Comparison of ENCODE assay signal across 22 cellular contexts in genomic region chr12:122250047-122250446, GRCh38. TPM values are rescaled to one million over a fixed set of nuclear protein-coding genes. Genes with fewer than 3 reads are reported as not detected.
"Had no signal": no experiment of that assay in that cellular context is flagged by ENCODE, and none has a peak within 500 bp of the region (broad histone marks: within the 10 kb centered on the region; RNA-seq: fewer than 3 reads in every experiment).

No MANE protein-coding gene starts in this region.

- H3K9me3 Mint-ChIP-seq: activated CD4-positive, alpha-beta T cell treated with anti-CD3 and anti-CD28 coated beads, Interleukin-2, amount 10 ng/mL, durations not matched to agents 7 days and 5 days; activated naive CD4-positive, alpha-beta T cell treated with anti-CD3 and anti-CD28 coated beads, Interleukin-2, amount 10 ng/mL, durations not matched to agents 7 days and 5 days; activated naive CD8-positive, alpha-beta T cell treated with anti-CD3 and anti-CD28 coated beads, Interleukin-2, amount 50 U/mL, for 24 hours; activated T-cell treated with anti-CD3 and anti-CD28 coated beads, Interleukin-2, amount 50 U/mL, for 24 hours; activated T-helper 2 cell treated with anti-CD3 and anti-CD28 coated beads, Interferon-gamma antibody, Interleukin-2, Interleukin-4, amounts not matched to agents 10 μg/mL and 5 μg/mL and 100 μg/mL, durations not matched to agents 14 hours and 24 hours and 36 hours; brain; neural crest cell had no signal

- H3K4me3 Mint-ChIP-seq: activated CD4-positive, alpha-beta T cell treated with anti-CD3 and anti-CD28 coated beads, Interleukin-2, amount 10 ng/mL, durations not matched to agents 7 days and 5 days; activated CD8-positive, alpha-beta T cell treated with anti-CD3 and anti-CD28 coated beads, Interleukin-2, amount 10 ng/mL, durations not matched to agents 7 days and 5 days; activated naive CD4-positive, alpha-beta T cell treated with anti-CD3 and anti-CD28 coated beads, Interleukin-2, amount 10 ng/mL, durations not matched to agents 7 days and 5 days; activated naive CD8-positive, alpha-beta T cell treated with anti-CD3 and anti-CD28 coated beads, Interleukin-2, amount 50 U/mL, for 24 hours; activated T-cell treated with anti-CD3 and anti-CD28 coated beads, Interleukin-2, amount 50 U/mL, for 24 hours; brain; neural crest cell had no signal

- H3K4me1 ChIP-seq: esophagus muscularis mucosa, heart right ventricle, left ventricle myocardium inferior, thyroid gland had no signal

- H3K27me3 Mint-ChIP-seq: activated CD4-positive, alpha-beta T cell treated with anti-CD3 and anti-CD28 coated beads, Interleukin-2, amount 10 ng/mL, durations not matched to agents 7 days and 5 days; activated naive CD4-positive, alpha-beta T cell treated with anti-CD3 and anti-CD28 coated beads, Interleukin-2, amount 10 ng/mL, durations not matched to agents 7 days and 5 days; activated naive CD8-positive, alpha-beta T cell treated with anti-CD3 and anti-CD28 coated beads, Interleukin-2, amount 50 U/mL, for 24 hours; activated T-cell treated with anti-CD3 and anti-CD28 coated beads, Interleukin-2, amount 50 U/mL, for 24 hours; brain; progenitor cell of endocrine pancreas had no signal

- DNase-seq: activated CD4-positive, alpha-beta T cell treated with anti-CD3 and anti-CD28 coated beads, Interleukin-2, amount 10 ng/mL, durations not matched to agents 7 days and 5 days; activated CD8-positive, alpha-beta T cell treated with anti-CD3 and anti-CD28 coated beads, Interleukin-2, amount 10 ng/mL, durations not matched to agents 7 days and 5 days; activated naive CD4-positive, alpha-beta T cell treated with anti-CD3 and anti-CD28 coated beads, Interleukin-2, amount 10 ng/mL, durations not matched to agents 7 days and 5 days; activated naive CD8-positive, alpha-beta T cell treated with anti-CD3 and anti-CD28 coated beads, Interleukin-2, amount 50 U/mL, for 24 hours; activated T-cell treated with anti-CD3 and anti-CD28 coated beads, Interleukin-2, amount 50 U/mL, for 24 hours; heart right ventricle; kidney glomerular epithelial cell; left ventricle myocardium inferior; right cardiac atrium; stimulated activated CD4-positive, alpha-beta T cell treated with anti-CD3 and anti-CD28 coated beads, Interleukin-2, amount 100 ng/mL, for 24 hours; stimulated activated naive CD4-positive, alpha-beta T cell treated with Interleukin-2 at 50 U/mL for 16 hours; T1000; thyroid gland had no signal

- H3K27me3 ChIP-seq: esophagus muscularis mucosa, heart right ventricle, thyroid gland had no signal

- ATAC-seq: activated CD8-positive, alpha-beta T cell treated with anti-CD3 and anti-CD28 coated beads, Interleukin-2, amount 10 ng/mL, durations not matched to agents 7 days and 5 days; activated naive CD8-positive, alpha-beta T cell treated with anti-CD3 and anti-CD28 coated beads, Interleukin-2, amount 50 U/mL, for 24 hours; heart right ventricle; right cardiac atrium had no signal

- H3K27ac ChIP-seq: coronary artery, esophagus muscularis mucosa, heart right ventricle, left ventricle myocardium inferior, thyroid gland had no signal

- H3K9me3 ChIP-seq: esophagus muscularis mucosa, heart right ventricle, left ventricle myocardium inferior, thyroid gland had no signal

- H3K4me1 Mint-ChIP-seq: brain, neural crest cell had no signal

- H3K27ac Mint-ChIP-seq: activated CD4-positive, alpha-beta T cell treated with anti-CD3 and anti-CD28 coated beads, Interleukin-2, amount 10 ng/mL, durations not matched to agents 7 days and 5 days; activated CD8-positive, alpha-beta T cell treated with anti-CD3 and anti-CD28 coated beads, Interleukin-2, amount 10 ng/mL, durations not matched to agents 7 days and 5 days; activated naive CD4-positive, alpha-beta T cell treated with anti-CD3 and anti-CD28 coated beads, Interleukin-2, amount 10 ng/mL, durations not matched to agents 7 days and 5 days; activated naive CD8-positive, alpha-beta T cell treated with anti-CD3 and anti-CD28 coated beads, Interleukin-2, amount 50 U/mL, for 24 hours; activated T-helper 2 cell treated with anti-CD3 and anti-CD28 coated beads, Interferon-gamma antibody, Interleukin-2, Interleukin-4, amounts not matched to agents 10 μg/mL and 5 μg/mL and 100 μg/mL, durations not matched to agents 14 hours and 24 hours and 36 hours; progenitor cell of endocrine pancreas had no signal

- H3K4me3 ChIP-seq: coronary artery, esophagus muscularis mucosa, heart right ventricle, left ventricle myocardium inferior, thyroid gland had no signal

RNA-seq across cellular contexts. Expression of gene B3GNT4, which starts 46.5 kb away (rescaled TPM):
- total RNA-seq: esophagus muscularis mucosa, heart right ventricle, left ventricle myocardium inferior, skeletal muscle tissue, subcutaneous adipose tissue, ureter had no signal
